24 cellular contexts compared by ENCODE assay signal in the genomic region with DNA sequence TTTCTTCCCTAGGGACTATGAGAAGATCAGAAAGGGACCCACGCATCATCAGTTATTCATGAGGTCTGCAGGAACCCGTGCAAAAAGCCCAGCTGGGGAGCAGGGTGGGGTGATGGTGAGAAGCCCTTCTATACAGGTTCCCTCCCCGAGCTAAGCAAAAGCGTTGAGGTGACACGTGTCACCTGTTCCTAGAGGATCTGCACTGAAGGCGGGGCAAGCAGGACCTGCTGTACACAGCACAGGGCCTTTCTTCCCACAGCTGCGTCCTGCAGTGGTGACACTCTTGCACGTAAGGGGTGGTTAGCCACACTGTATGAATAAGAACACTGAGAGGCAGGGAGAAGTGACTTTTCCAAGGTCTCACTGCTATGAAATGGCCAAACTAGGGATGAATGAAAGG. TPM values are rescaled to one million over a fixed set of nuclear protein-coding genes. Genes with fewer than 3 reads are reported as not detected.
DNase-seq lines count a peak whose midpoint lies in the region; ATAC-seq and TF ChIP-seq lines count a peak whose summit lies in the region.
"Had no signal": no experiment of that assay in that cellular context is flagged by ENCODE, and none has a peak within 500 bp of the region (broad histone marks: within the 10 kb centered on the region; RNA-seq: fewer than 3 reads in every experiment).

No MANE protein-coding gene starts in this region.

- H3K27me3 ChIP-seq in heart right ventricle = no peaks in the 10 kb centered on the region
- H3K27me3 ChIP-seq: esophagus muscularis mucosa, neutrophil had no signal

- no peak for TF ChIP-seq CTCF in heart right ventricle (IDR thresholded peaks at IDR 0.05)

- H3K4me1 ChIP-seq in heart right ventricle = peaks cover 0 to 50% (median 11%) of the 10 kb centered on the region in 9 donors
- H3K4me1 ChIP-seq: psoas muscle had no signal

- WGBS in heart right ventricle, 2 donors = 80 to 90% methylated on average over 8 of the region's 8 CpGs

- no peak for ATAC-seq in heart right ventricle
- ATAC-seq in left lobe of liver = no peak
- no peak for ATAC-seq in activated CD4-positive, CD25-positive, alpha-beta regulatory T cell treated with anti-CD3 and anti-CD28 coated beads, Interleukin-2, amount 50 U/mL, for 24 hours
- ATAC-seq in HG02938 (IDR thresholded peaks at IDR 0.05; ENCODE audit: unreplicated experiment) = no peak
- ATAC-seq in GM19023 (IDR thresholded peaks at IDR 0.05; ENCODE audit: unreplicated experiment) = no peak
- ATAC-seq: activated naive CD4-positive, alpha-beta T cell treated with anti-CD3 and anti-CD28 coated beads, Interleukin-2, amount 50 U/mL, for 72 hours; psoas muscle had no signal

- DNase-seq in cardiac septum (ENCODE audit: low spot score) = peak; percentile 53
- no peak for DNase-seq in heart right ventricle
- peak; percentile 9 for DNase-seq in SW480 (ENCODE audit: low spot score)
- peak; percentile 29 for DNase-seq in left lobe of liver (ENCODE audit: low spot score)
- DNase-seq in cerebellar nuclear complex (lab: John Stamatoyannopoulos, UW) = no peak
- DNase-seq: activated CD4-positive, alpha-beta T cell treated with anti-CD3 and anti-CD28 coated beads, Interleukin-2, amount 50 U/mL, for 48 hours; activated CD4-positive, CD25-positive, alpha-beta regulatory T cell treated with anti-CD3 and anti-CD28 coated beads, Interleukin-2, amount 50 U/mL, for 72 hours; anterior cingulate cortex; DMS153; foreskin fibroblast; GM23248; naive B cell; NCI-H1694; NCI-H510A; psoas muscle; SHP77; stimulated activated CD4-positive, alpha-beta T cell treated with anti-CD3 and anti-CD28 coated beads, Interleukin-4, amount 100 ng/mL, for 4 hours; trophoblast cell had no signal

- H3K9me3 ChIP-seq in heart right ventricle = no peaks in the 10 kb centered on the region
- H3K9me3 ChIP-seq: esophagus muscularis mucosa, neutrophil, psoas muscle had no signal

- H3K36me3 ChIP-seq in heart right ventricle = no peaks in the 10 kb centered on the region
- H3K36me3 ChIP-seq: esophagus muscularis mucosa, neutrophil had no signal

- intact Hi-C loops in cardiac septum (cut with DNase I) = no loop called here
- intact Hi-C loops in heart right ventricle (cut with DNase I) = no loop called here

- H3K27ac ChIP-seq in heart right ventricle = no peak overlapping the region
- H3K27ac ChIP-seq: esophagus muscularis mucosa, GM23248, neutrophil, psoas muscle had no signal

- no peak overlapping the region for H3K4me3 ChIP-seq in heart right ventricle
- H3K4me3 ChIP-seq: esophagus muscularis mucosa, GM23248, psoas muscle had no signal

RNA-seq across cellular contexts. Expression of gene SH3PXD2B, which starts 37.2 kb away (rescaled TPM):
- 5.1 TPM for total RNA-seq in cardiac septum
- total RNA-seq in heart right ventricle = 10 to 100 TPM in 2 of 10 donors, 1 to 10 TPM in 8; 2.9 to 12.5 (median 5.9) TPM
- 1 to 10 TPM; 1.8 to 5.7 TPM for polyA plus RNA-seq in heart right ventricle
- total RNA-seq in left lobe of liver = 3.8 TPM

Comparison
In these comparisons a context has a peak if more than half of its experiments do, and no peak if none do; other contexts are left out.
1. DNase-seq: peak in cardiac septum (single experiment), SW480 (single experiment) and left lobe of liver (single experiment); none in heart right ventricle (0 of 2) and cerebellar nuclear complex (0 of 2).